In genomic region chr19:58150328-58150921, GRCh38 we compare ENCODE assay signal across 8 cellular contexts. TPM values are rescaled to one million over a fixed set of nuclear protein-coding genes. Genes with fewer than 3 reads are reported as not detected.
A peak's percentile ranks its signal among the peaks of the same experiment; 100 is the strongest.
DNase-seq lines count a peak whose midpoint lies in the region; ATAC-seq and TF ChIP-seq lines count a peak whose summit lies in the region.

Gene ZNF329, minus strand, starts transcription at chr19:58150789. Its CDS starts 21,286 bp downstream, at chr19:58129503.

- POLR2A ChIA-PET in activated CD8-positive, alpha-beta T cell treated with anti-CD3 and anti-CD28 coated beads for 36 hours (lab: Charles Lee) = no interaction called here

- peak within 1 kb of the TSS; percentile 93 for H3K27ac Mint-ChIP-seq in activated CD8-positive, alpha-beta T cell treated with anti-CD3 and anti-CD28 coated beads for 36 hours

- ATAC-seq in HG03196 (IDR thresholded peaks at IDR 0.05; ENCODE audit: unreplicated experiment) (peak; percentile 65), lower lobe of right lung (peak; percentile 72 to 76)
- ATAC-seq in activated CD8-positive, alpha-beta T cell treated with anti-CD3 and anti-CD28 coated beads for 36 hours = peak; percentile 78

- H3K9me3 ChIP-seq in ectodermal cell (ENCODE audit: control insufficient read depth, low read length) (peaks cover 2% of the 10 kb centered on the region), lower lobe of right lung (peaks cover 23% of the 10 kb centered on the region)

- CTCF ChIA-PET in activated CD8-positive, alpha-beta T cell treated with anti-CD3 and anti-CD28 coated beads for 36 hours (lab: Charles Lee) = no interaction called here

- DNase-seq in SIG-M5 treated with dmso at 0.1 percent for 504 hours (lab: John Stamatoyannopoulos, UW; ENCODE audit: unreplicated experiment) = peak; percentile 6
- DNase-seq in SIG-M5 (lab: John Stamatoyannopoulos, UW) = no peak
- peak; percentile 64 for DNase-seq in NCI-H526 treated with DMSO at 0.1 percent for 48 hours (lab: John Stamatoyannopoulos, UW)
- DNase-seq in activated CD8-positive, alpha-beta T cell treated with anti-CD3 and anti-CD28 coated beads for 36 hours = peak; percentile 93
- peak; percentile 85 for DNase-seq in lower lobe of right lung
- DNase-seq in stimulated activated CD4-positive, alpha-beta T cell treated with anti-CD3 and anti-CD28 coated beads, Interleukin-4, amount 100 ng/mL, for 48 hours (ENCODE audit: low read depth in 2 of 2) = peak; percentile 87 to 92

- H3K27me3 Mint-ChIP-seq in activated CD8-positive, alpha-beta T cell treated with anti-CD3 and anti-CD28 coated beads for 36 hours = no peaks in the 10 kb centered on the region

- peak within 1 kb of the TSS; percentile 90 for H3K4me3 Mint-ChIP-seq in activated CD8-positive, alpha-beta T cell treated with anti-CD3 and anti-CD28 coated beads for 36 hours

- H3K4me1 ChIP-seq in ectodermal cell (ENCODE audit: control insufficient read depth, insufficient read depth, low read length) = no peaks in the 10 kb centered on the region
- H3K4me1 ChIP-seq in lower lobe of right lung = peaks cover 24% of the 10 kb centered on the region

- intact Hi-C loops in activated CD8-positive, alpha-beta T cell treated with anti-CD3 and anti-CD28 coated beads for 36 hours (cut with micrococcal nuclease) = loop anchor here (10.0 kb wide), 1 partner anchor 406 kb away; the partner anchor contains the start of gene ZNF776
- intact Hi-C loops in lower lobe of right lung (cut with DNase I) = no loop called here

- TF ChIP-seq CTCF in activated CD8-positive, alpha-beta T cell treated with anti-CD3 and anti-CD28 coated beads for 36 hours (IDR thresholded peaks at IDR 0.05) = no peak
- TF ChIP-seq CTCF in lower lobe of right lung (IDR thresholded peaks at IDR 0.05) = no peak

- H3K9me3 Mint-ChIP-seq in activated CD8-positive, alpha-beta T cell treated with anti-CD3 and anti-CD28 coated beads for 36 hours = peaks cover 17% of the 10 kb centered on the region

- H3K36me3 ChIP-seq in ectodermal cell (ENCODE audit: control insufficient read depth, insufficient read depth, low read length) = no peaks in the 10 kb centered on the region
- H3K36me3 ChIP-seq in lower lobe of right lung = no peaks in the 10 kb centered on the region

- H3K36me3 Mint-ChIP-seq in activated CD8-positive, alpha-beta T cell treated with anti-CD3 and anti-CD28 coated beads for 36 hours (ENCODE audit: low read depth) = peaks cover 27% of the 10 kb centered on the region

- peaks cover 16% of the 10 kb centered on the region for H3K4me1 Mint-ChIP-seq in activated CD8-positive, alpha-beta T cell treated with anti-CD3 and anti-CD28 coated beads for 36 hours (ENCODE audit: low read depth)

- H3K27ac ChIP-seq in ectodermal cell (ENCODE audit: insufficient read depth, low read depth, low read length, poor library complexity, severe bottlenecking) = no peak within 1 kb of the TSS
- peak within 1 kb of the TSS; percentile 88 for H3K27ac ChIP-seq in lower lobe of right lung

- H3K4me3 ChIP-seq in ectodermal cell (ENCODE audit: insufficient read depth, low read depth, low read length) (peak within 1 kb of the TSS; percentile 94), lower lobe of right lung (peak within 1 kb of the TSS; percentile 83)

- 0 to 1% methylated on average over 62 of the region's 62 CpGs for WGBS in ectodermal cell, 2 experiments

- H3K27me3 ChIP-seq in ectodermal cell (ENCODE audit: control insufficient read depth, insufficient read depth, low read length, poor library complexity, severe bottlenecking) (no peaks in the 10 kb centered on the region), lower lobe of right lung (ENCODE audit: low read depth) (no peaks in the 10 kb centered on the region)

RNA-seq across cellular contexts. Expression of gene ZNF329, which starts in this region (rescaled TPM):
- total RNA-seq in activated CD8-positive, alpha-beta T cell treated with anti-CD3 and anti-CD28 coated beads for 36 hours = 1 to 10 TPM; 6.0 to 6.2 TPM
- polyA plus RNA-seq in ectodermal cell (2013, experiment 1 of 4) = 19.2 TPM
- 23.8 TPM for polyA plus RNA-seq in ectodermal cell (2013, experiment 2 of 4)
- 14.7 TPM for polyA plus RNA-seq in ectodermal cell (2013, experiment 3 of 4)
- 16.1 TPM for polyA plus RNA-seq in ectodermal cell (2013, experiment 4 of 4)
- total RNA-seq in lower lobe of right lung = 5.8 TPM
